In the genomic region with DNA sequence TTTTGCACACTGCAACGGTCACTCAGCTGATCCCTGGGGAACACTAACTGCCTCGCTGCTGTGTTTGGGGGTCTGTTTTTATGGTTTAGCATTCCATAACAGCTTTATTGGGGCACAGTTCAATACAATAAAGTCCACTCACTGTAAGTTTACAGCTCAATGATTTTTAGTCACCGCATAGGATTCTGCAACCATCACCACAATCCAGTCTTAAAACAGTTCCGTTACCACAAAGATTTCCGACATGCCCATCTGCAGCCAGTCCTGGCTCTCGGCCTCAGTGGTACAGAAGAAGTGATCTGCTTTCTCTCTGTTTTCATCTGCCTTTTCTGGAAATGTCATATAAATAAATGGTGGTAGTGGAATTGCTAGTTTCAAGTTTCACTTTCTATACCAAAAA, we compare ENCODE assay signal across 1 cellular context.
TF ChIP-seq lines count a peak whose summit lies in the region.

No MANE protein-coding gene starts in this region.

TF ChIP-seq in SK-N-SH treated with all-trans-retinoic acid at 6 μM for 48 hours, 23 proteins besides CTCF, POLR2A, EP300 and RAD21 (continued from another document):
- no peak for TF ChIP-seq ZFP3 (CRISPR knock-in tag; IDR thresholded peaks at IDR 0.05)
- TF ChIP-seq ZNF565 (CRISPR knock-in tag; conservative IDR thresholded peaks at IDR 0.05; ENCODE audit: low read depth): no peak
- no peak for TF ChIP-seq GLIS3 (CRISPR knock-in tag; IDR thresholded peaks at IDR 0.05)
- TF ChIP-seq, protein P1, sequence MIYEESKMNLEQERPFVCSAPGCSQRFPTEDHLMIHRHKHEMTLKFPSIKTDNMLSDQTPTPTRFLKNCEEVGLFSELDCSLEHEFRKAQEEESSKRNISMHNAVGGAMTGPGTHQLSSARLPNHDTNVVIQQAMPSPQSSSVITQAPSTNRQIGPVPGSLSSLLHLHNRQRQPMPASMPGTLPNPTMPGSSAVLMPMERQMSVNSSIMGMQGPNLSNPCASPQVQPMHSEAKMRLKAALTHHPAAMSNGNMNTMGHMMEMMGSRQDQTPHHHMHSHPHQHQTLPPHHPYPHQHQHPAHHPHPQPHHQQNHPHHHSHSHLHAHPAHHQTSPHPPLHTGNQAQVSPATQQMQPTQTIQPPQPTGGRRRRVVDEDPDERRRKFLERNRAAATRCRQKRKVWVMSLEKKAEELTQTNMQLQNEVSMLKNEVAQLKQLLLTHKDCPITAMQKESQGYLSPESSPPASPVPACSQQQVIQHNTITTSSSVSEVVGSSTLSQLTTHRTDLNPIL (CRISPR knock-in tag; IDR thresholded peaks at IDR 0.05; ENCODE audit: low read depth): no peak
- TF ChIP-seq, protein P2, sequence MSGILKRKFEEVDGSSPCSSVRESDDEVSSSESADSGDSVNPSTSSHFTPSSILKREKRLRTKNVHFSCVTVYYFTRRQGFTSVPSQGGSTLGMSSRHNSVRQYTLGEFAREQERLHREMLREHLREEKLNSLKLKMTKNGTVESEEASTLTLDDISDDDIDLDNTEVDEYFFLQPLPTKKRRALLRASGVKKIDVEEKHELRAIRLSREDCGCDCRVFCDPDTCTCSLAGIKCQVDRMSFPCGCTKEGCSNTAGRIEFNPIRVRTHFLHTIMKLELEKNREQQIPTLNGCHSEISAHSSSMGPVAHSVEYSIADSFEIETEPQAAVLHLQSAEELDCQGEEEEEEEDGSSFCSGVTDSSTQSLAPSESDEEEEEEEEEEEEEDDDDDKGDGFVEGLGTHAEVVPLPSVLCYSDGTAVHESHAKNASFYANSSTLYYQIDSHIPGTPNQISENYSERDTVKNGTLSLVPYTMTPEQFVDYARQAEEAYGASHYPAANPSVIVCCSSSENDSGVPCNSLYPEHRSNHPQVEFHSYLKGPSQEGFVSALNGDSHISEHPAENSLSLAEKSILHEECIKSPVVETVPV (CRISPR knock-in tag; IDR thresholded peaks at IDR 0.05): no peak
- TF ChIP-seq ZFP30 (CRISPR knock-in tag; IDR thresholded peaks at IDR 0.05): no peak
- TF ChIP-seq ZNF70 (CRISPR knock-in tag; IDR thresholded peaks at IDR 0.05): no peak
